8 cellular contexts compared by ENCODE assay signal in genomic region chr20:23889775-23890187, GRCh38. TPM values are rescaled to one million over a fixed set of nuclear protein-coding genes. Genes with fewer than 3 reads are reported as not detected.
DNase-seq lines count a peak whose midpoint lies in the region; ATAC-seq and TF ChIP-seq lines count a peak whose summit lies in the region.

No MANE protein-coding gene starts in this region.

- H3K9me3 ChIP-seq in lower lobe of right lung, result no peaks in the 10 kb centered on the region

- DNase-seq in NCI-H226, result peak; percentile 7
- peak; percentile 44 to 46 for DNase-seq in activated CD4-positive, alpha-beta T cell treated with anti-CD3 and anti-CD28 coated beads for 4 hours
- DNase-seq in dedifferentiated amniotic fluid mesenchymal stem cell (ENCODE audit: extremely low spot score), result peak; percentile 27
- no peak for DNase-seq in lower lobe of right lung
- peak; percentile 23 to 27 for DNase-seq in stimulated activated CD8-positive, alpha-beta memory T cell treated with anti-CD3 and anti-CD28 coated beads, Interleukin-2, amount 100 ng/mL, for 1 hour (ENCODE audit: low read depth in 2 of 2)
- no peak for DNase-seq in HCEC 1CT

- H3K27ac ChIP-seq in lower lobe of right lung, result no peak overlapping the region

- H3K4me1 ChIP-seq in lower lobe of right lung, result no peaks in the 10 kb centered on the region

- no peaks in the 10 kb centered on the region for H3K27me3 ChIP-seq in lower lobe of right lung (ENCODE audit: low read depth)

- TF ChIP-seq CTCF in GM12873 (IDR thresholded peaks at IDR 0.05; ENCODE audit: insufficient read depth, low read depth, low read length, missing control alignments) (peak; percentile 78), lower lobe of right lung (IDR thresholded peaks at IDR 0.05) (peak; percentile 76)

- intact Hi-C loops in lower lobe of right lung (cut with DNase I), result no loop called here

- ATAC-seq in HG02763 (IDR thresholded peaks at IDR 0.05; ENCODE audit: unreplicated experiment) (peak; percentile 57), lower lobe of right lung (peak; percentile 94 to 96)

- no peaks in the 10 kb centered on the region for H3K36me3 ChIP-seq in lower lobe of right lung

- no peak overlapping the region for H3K4me3 ChIP-seq in lower lobe of right lung

RNA-seq across cellular contexts. Expression of gene CST5, which starts 10.2 kb away (rescaled TPM):
- not detected for total RNA-seq in lower lobe of right lung

Comparison
In these comparisons a context has a peak if more than half of its experiments do, and no peak if none do; other contexts are left out.
1. DNase-seq: peak in NCI-H226 (single experiment), activated CD4-positive, alpha-beta T cell treated with anti-CD3 and anti-CD28 coated beads for 4 hours (2 of 2), dedifferentiated amniotic fluid mesenchymal stem cell (single experiment) and stimulated activated CD8-positive, alpha-beta memory T cell treated with anti-CD3 and anti-CD28 coated beads, Interleukin-2, amount 100 ng/mL, for 1 hour (2 of 2); none in lower lobe of right lung (single experiment) and HCEC 1CT (single experiment).